Comparison of ENCODE assay signal across 8 cellular contexts in the genomic region with DNA sequence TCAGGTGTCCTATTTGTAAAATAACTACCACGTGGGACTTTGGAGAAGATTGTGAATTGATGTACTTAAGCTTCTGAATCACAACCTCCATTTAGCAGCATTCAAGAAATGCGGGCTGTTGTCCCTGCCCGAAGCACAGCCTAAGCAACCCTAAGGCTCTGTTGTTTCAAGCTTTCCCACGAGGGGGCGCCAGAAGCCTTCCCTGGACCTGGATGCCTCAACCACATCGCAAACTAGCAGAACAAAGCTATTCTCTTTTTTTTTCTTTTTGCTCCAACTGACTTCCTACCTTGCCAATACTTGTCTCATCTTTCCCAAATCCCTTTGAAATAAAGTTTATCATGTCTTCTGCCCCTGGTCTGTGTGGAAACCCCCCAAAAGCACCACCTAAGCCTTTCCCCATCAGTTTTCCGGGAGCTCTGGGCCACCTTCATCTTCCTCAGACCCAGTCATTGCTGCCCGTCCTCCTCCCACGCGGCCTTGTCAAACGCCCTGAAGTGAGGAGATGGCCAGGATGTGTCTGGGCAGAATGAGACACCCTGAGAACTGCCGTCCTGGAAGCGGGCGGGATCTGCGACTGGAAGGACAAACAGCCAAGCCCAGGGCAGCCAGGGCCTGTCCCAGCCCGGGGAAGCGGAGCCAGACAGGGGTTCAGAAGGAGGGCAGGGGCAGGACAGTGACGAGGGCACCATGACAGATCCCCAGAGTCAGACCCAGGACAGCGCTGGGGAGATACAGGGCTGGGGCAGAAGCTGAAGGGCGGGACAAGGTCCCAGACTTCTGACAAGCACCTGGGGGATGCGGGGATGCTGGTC.
DNase-seq lines count a peak whose midpoint lies in the region; ATAC-seq, FAIRE-seq and TF ChIP-seq lines count a peak whose summit lies in the region.

No MANE protein-coding gene starts in this region.

- DNase-seq in GM10248 (ENCODE audit: extremely low spot score): peak; percentile 84
- peak; percentile 70 for DNase-seq in M059J (ENCODE audit: low read depth)
- DNase-seq in SK-N-SH: peak; percentile 87
- DNase-seq in activated naive CD4-positive, alpha-beta T cell treated with anti-CD3 and anti-CD28 coated beads, Interleukin-2, amount 50 U/mL, for 16 hours: peak; percentile 79
- DNase-seq in head of caudate nucleus: peak; percentile 59 to 95 (median 91)
- peak; percentile 94 for DNase-seq in posterior vena cava (ENCODE audit: low spot score)
- DNase-seq in urothelium cell line (ENCODE audit: low spot score): peak; percentile 75

- CTCF ChIA-PET in GM10248 (lab: Yijun Ruan, JAX) (interaction anchor here (0.6 to 16.9 kb wide), 43 partner anchors 9 to 309 kb away, joined by 3 to 484 read pairs (median 5); no protein-coding TSS in a partner anchor), SK-N-SH (lab: Yijun Ruan, JAX) (interaction anchor here (0.6 to 21.7 kb wide), 68 partner anchors 9 to 703 kb away, joined by 3 to 894 read pairs (median 5); partner anchors contain the start of gene SLIT1)

- H3K4me1 ChIP-seq in SK-N-SH (ENCODE audit: control insufficient read depth in 1 of 2, insufficient read depth in 2 of 2, low read depth in 1 of 2, low read length in 1 of 2): peaks cover 0 to 30% of the 10 kb centered on the region in 2 experiments; a peak in 1 of 4 replicates

- H3K4me3 ChIP-seq in SK-N-SH (ENCODE audit: low read depth in 2 of 2, low read length in 1 of 2): no peak overlapping the region

- H4K20me1 ChIP-seq in SK-N-SH (ENCODE audit: insufficient read depth): no peaks in the 10 kb centered on the region

- no peak overlapping the region for H3K27ac ChIP-seq in SK-N-SH (ENCODE audit: low read depth in 2 of 2, low read length in 1 of 2)

- no peaks in the 10 kb centered on the region for H3K36me3 ChIP-seq in SK-N-SH (replicated peaks in 1 of 2; ENCODE audit: control insufficient read depth in 1 of 2, insufficient read depth in 2 of 2, low read length in 1 of 2)

- WGBS in SK-N-SH (ENCODE audit: low lambda C conversion rate): 42% methylated on average over 18 of the region's 21 CpGs

- ATAC-seq in HG03045 (IDR thresholded peaks at IDR 0.05; ENCODE audit: unreplicated experiment): no peak

- H3K4me2 ChIP-seq in SK-N-SH: no peak overlapping the region

- POLR2A ChIA-PET in GM10248 (lab: Yijun Ruan, JAX): no interaction called here
- POLR2A ChIA-PET in SK-N-SH (lab: Yijun Ruan, JAX): interaction anchor here (0.6 to 1.4 kb wide), 4 partner anchors 22 to 137 kb away, joined by 3 to 6 read pairs (median 4); no protein-coding TSS in a partner anchor

- H3F3A ChIP-seq in SK-N-SH (replicated peaks; ENCODE audit: insufficient read depth): no peaks in the 10 kb centered on the region

- TF ChIP-seq CTCF in GM10248 (IDR thresholded peaks at IDR 0.05; ENCODE audit: control extremely low read depth, extremely low read depth, low read depth, missing control alignments) (peak; percentile 96), SK-N-SH (IDR thresholded peaks at IDR 0.05) (peak; percentile 89)

- TF ChIP-seq RAD21 in SK-N-SH (IDR thresholded peaks at IDR 0.05; ENCODE audit: low read length): peak; percentile 98

- no peak overlapping the region for H2AFZ ChIP-seq in SK-N-SH (ENCODE audit: low read depth)

- TF ChIP-seq EP300 in SK-N-SH (IDR thresholded peaks at IDR 0.05; ENCODE audit: borderline replicate concordance in 1 of 2, low read depth in 1 of 2, low read length in 1 of 2): no peak

- H3K9me3 ChIP-seq in SK-N-SH: no peaks in the 10 kb centered on the region

- H3K9ac ChIP-seq in SK-N-SH: no peak overlapping the region

- intact Hi-C loops in head of caudate nucleus (cut with DNase I) (loop anchor here (2.0 kb wide), 1 partner anchor 138 kb away; no protein-coding TSS in a partner anchor), posterior vena cava (cut with DNase I) (loop anchor here (5.0 kb wide), 2 partner anchors 134 to 139 kb away; no protein-coding TSS in a partner anchor)

- no peaks in the 10 kb centered on the region for H3K79me2 ChIP-seq in SK-N-SH (ENCODE audit: insufficient read depth)

- no peak for FAIRE-seq in urothelium cell line (lab: Jason Lieb, UNC)

- no peaks in the 10 kb centered on the region for H3K9me2 ChIP-seq in SK-N-SH

- H3K27me3 ChIP-seq in SK-N-SH (ENCODE audit: insufficient read depth): peaks cover 17% of the 10 kb centered on the region

TF ChIP-seq in SK-N-SH, 30 proteins besides CTCF, POLR2A, EP300 and RAD21:
- no peak for TF ChIP-seq GATA2 (CRISPR knock-in tag; IDR thresholded peaks at IDR 0.05)
- TF ChIP-seq TEAD4 (IDR thresholded peaks at IDR 0.05; ENCODE audit: borderline replicate concordance, insufficient read depth): no peak
- no peak for TF ChIP-seq TCF12 (IDR thresholded peaks at IDR 0.05)
- 0 out of 2 replicates have a peak, but pooled peaks have one; percentile 29 for TF ChIP-seq FOXM1 (IDR thresholded peaks at IDR 0.05; ENCODE audit: low read depth)
- no peak for TF ChIP-seq GABPA (IDR thresholded peaks at IDR 0.05; ENCODE audit: low read depth)
- peak; percentile 56; the same call in 1 of the 2 replicates for TF ChIP-seq FOXJ3 (CRISPR knock-in tag; IDR thresholded peaks at IDR 0.05)
- no peak for TF ChIP-seq IRF3 (IDR thresholded peaks at IDR 0.05; ENCODE audit: low read depth, low read length)
- TF ChIP-seq, protein P1, sequence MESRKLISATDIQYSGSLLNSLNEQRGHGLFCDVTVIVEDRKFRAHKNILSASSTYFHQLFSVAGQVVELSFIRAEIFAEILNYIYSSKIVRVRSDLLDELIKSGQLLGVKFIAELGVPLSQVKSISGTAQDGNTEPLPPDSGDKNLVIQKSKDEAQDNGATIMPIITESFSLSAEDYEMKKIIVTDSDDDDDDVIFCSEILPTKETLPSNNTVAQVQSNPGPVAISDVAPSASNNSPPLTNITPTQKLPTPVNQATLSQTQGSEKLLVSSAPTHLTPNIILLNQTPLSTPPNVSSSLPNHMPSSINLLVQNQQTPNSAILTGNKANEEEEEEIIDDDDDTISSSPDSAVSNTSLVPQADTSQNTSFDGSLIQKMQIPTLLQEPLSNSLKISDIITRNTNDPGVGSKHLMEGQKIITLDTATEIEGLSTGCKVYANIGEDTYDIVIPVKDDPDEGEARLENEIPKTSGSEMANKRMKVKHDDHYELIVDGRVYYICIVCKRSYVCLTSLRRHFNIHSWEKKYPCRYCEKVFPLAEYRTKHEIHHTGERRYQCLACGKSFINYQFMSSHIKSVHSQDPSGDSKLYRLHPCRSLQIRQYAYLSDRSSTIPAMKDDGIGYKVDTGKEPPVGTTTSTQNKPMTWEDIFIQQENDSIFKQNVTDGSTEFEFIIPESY (IDR thresholded peaks at IDR 0.05; ENCODE audit: borderline replicate concordance, low read depth): no peak
- no peak for TF ChIP-seq USF1 (IDR thresholded peaks at IDR 0.05; ENCODE audit: borderline replicate concordance, low read depth)
- TF ChIP-seq NRF1 (IDR thresholded peaks at IDR 0.05; ENCODE audit: low read depth, low read length): peak; percentile 36; the same call in 1 of the 2 replicates
- TF ChIP-seq REST (IDR thresholded peaks at IDR 0.05; ENCODE audit: low read depth, low read length): no peak
- peak; percentile 27 for TF ChIP-seq CHD2 (IDR thresholded peaks at IDR 0.05; ENCODE audit: low read length, partially characterized antibody)
- peak; percentile 97 for TF ChIP-seq SMC3 (IDR thresholded peaks at IDR 0.05; ENCODE audit: low read depth, low read length)
- no peak for TF ChIP-seq EZH2phosphoT487 (IDR thresholded peaks at IDR 0.05; ENCODE audit: borderline replicate concordance, low read depth)
